Comparison of ENCODE assay signal across 2 cellular contexts in the genomic region with DNA sequence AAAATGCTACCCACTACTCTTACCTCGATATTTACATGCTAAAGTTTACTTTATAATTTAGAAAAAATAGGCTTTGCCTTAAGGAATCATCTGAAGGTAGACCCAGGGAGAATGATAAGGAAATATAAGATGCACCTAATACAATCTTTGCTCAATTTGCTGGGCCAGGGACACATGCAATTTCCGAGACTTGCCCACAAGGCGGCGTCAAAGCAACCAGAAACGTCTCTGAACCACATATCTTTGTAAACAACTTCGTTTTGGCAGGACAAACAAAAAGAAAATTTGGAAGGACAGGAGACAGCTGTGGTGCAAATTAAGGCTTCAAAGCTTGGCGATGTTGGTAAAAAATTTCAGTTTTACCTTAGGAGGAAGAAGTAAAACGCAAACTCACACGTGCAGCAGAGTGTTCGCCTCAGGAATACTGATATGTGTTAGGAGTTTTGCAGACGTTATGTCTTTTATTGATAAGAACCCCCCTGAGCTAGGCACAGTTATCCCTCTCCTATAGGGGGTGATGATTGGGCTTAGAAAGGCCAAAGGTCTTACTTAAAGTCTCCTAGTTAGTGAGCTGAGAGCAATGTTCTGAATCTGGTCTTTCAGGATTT.
A peak's percentile ranks its signal among the peaks of the same experiment; 100 is the strongest.
TF ChIP-seq lines count a peak whose summit lies in the region.

No MANE protein-coding gene starts in this region.

TF ChIP-seq in IMR-90, 13 proteins besides CTCF, POLR2A, EP300 and RAD21:
- TF ChIP-seq MAZ (IDR thresholded peaks at IDR 0.05; ENCODE audit: borderline replicate concordance, low read depth, low read length) (no peak), SMC3 (IDR thresholded peaks at IDR 0.05; ENCODE audit: low read depth, low read length) (peak; percentile 44; the same call in 1 of the 2 replicates)
TF ChIP-seq in IMR-90: peak in this region for 1.

TF ChIP-seq in HepG2, 621 proteins besides CTCF, POLR2A, EP300 and RAD21:
- TF ChIP-seq SMC3 (IDR thresholded peaks at IDR 0.05; ENCODE audit: low read length) (peak; percentile 45; the same call in 1 of the 2 replicates), STAG1 (CRISPR knock-in tag; IDR thresholded peaks at IDR 0.05) (peak; percentile 48), ZNF615 (CRISPR knock-in tag; IDR thresholded peaks at IDR 0.05; ENCODE audit: borderline replicate concordance) (no peak), ZNF225 (CRISPR knock-in tag; IDR thresholded peaks at IDR 0.05) (no peak), SETDB1 (CRISPR knock-in tag; IDR thresholded peaks at IDR 0.05; ENCODE audit: borderline replicate concordance) (no peak), FOXA1 (IDR thresholded peaks at IDR 0.05) (no peak), FOXA1 (CRISPR knock-in tag; IDR thresholded peaks at IDR 0.05) (peak; percentile 33; the same call in 1 of the 2 replicates), SAFB2 (CRISPR knock-in tag; IDR thresholded peaks at IDR 0.05; ENCODE audit: borderline replicate concordance, low read depth) (no peak)
- TF ChIP-seq, protein P1, sequence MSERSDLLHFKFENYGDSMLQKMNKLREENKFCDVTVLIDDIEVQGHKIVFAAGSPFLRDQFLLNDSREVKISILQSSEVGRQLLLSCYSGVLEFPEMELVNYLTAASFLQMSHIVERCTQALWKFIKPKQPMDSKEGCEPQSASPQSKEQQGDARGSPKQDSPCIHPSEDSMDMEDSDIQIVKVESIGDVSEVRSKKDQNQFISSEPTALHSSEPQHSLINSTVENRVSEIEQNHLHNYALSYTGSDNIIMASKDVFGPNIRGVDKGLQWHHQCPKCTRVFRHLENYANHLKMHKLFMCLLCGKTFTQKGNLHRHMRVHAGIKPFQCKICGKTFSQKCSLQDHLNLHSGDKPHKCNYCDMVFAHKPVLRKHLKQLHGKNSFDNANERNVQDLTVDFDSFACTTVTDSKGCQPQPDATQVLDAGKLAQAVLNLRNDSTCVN (CRISPR knock-in tag; IDR thresholded peaks at IDR 0.05; ENCODE audit: borderline replicate concordance): no peak
